In the genomic region with DNA sequence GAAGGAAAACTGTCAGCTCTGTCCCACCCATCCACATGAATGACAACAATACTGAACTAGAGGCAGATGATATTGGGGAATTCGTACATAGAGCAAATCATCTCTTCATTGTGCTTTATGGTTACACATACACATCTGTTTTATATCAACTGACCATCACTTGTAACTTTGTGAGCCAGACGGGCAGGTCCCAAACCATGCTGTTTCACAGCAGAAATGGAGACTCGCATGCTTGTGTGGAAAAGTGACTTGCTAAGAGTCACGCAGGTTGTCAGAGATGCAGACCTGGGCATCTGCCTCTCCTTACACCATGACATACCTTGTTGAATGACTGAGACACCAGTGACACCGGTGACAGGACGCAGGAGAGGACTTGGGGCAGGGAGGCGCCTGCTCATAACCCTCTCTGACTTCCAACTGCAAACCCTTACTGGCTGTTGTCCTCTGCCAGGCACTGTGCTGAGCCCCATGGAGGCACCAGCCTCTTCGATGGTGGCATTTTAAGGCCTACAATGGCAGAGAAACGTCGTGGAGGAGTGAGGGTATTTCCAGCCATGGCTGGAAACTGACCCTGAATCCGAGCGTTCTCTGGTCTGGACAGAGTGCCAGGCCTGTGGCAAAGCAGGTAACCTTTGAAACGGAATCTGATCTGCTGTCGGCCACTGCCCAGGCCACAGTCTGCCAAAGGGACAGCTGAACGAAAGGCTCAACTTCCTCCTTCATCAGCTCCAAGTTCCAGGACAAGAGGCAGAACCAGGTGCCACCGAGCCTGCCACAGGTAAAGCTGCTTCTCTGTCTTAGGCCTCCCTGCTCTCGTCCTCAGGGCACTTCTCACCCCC, we compare ENCODE assay signal across 21 cellular contexts. TPM values are rescaled to one million over a fixed set of nuclear protein-coding genes. Genes with fewer than 3 reads are reported as not detected.
DNase-seq lines count a peak whose midpoint lies in the region; ATAC-seq, FAIRE-seq and TF ChIP-seq lines count a peak whose summit lies in the region.
"Had no signal": no experiment of that assay in that cellular context is flagged by ENCODE, and none has a peak within 500 bp of the region (broad histone marks: within the 10 kb centered on the region; RNA-seq: fewer than 3 reads in every experiment).

No MANE protein-coding gene starts in this region.

- H3K79me2 ChIP-seq in K562 (ENCODE audit: control insufficient read depth, insufficient read depth, low read length) = no peaks in the 10 kb centered on the region

- DNase-seq in EH (ENCODE audit: low read depth) (peak; percentile 25), K562 (ENCODE audit: extremely low read depth in 1 of 4, low spot score in 3 of 4) (no peak), left lobe of liver (ENCODE audit: low spot score) (peak; percentile 90), right atrium auricular region (ENCODE audit: low spot score) (no peak), hippocampal formation (lab: John Stamatoyannopoulos, UW) (no peak), foreskin melanocyte (no peak)
- DNase-seq: activated B cell treated with CpG ODN at 0.5 μM for 24 hours; activated CD8-positive, alpha-beta T cell treated with anti-CD3 and anti-CD28 coated beads, Interleukin-2, amount 10 ng/mL, durations not matched to agents 7 days and 5 days; activated naive CD4-positive, alpha-beta T cell treated with anti-CD3 and anti-CD28 coated beads for 36 hours; activated T-cell treated with anti-CD3 and anti-CD28 coated beads, Interleukin-2, amount 50 U/mL, for 24 hours; effector memory CD4-positive, alpha-beta T cell; esophagus squamous epithelium; mesendoderm; NCI-H2171; NCI-H526 had no signal

- H3K27ac ChIP-seq in K562 (ENCODE audit: extremely low read depth, low read depth, low read length) = no peak overlapping the region
- H3K27ac ChIP-seq in skeletal muscle tissue (ENCODE audit: low read depth, low read length) = peak overlapping the region; percentile 53
- no peak overlapping the region for H3K27ac ChIP-seq in right atrium auricular region
- H3K27ac ChIP-seq: ascending aorta, esophagus squamous epithelium had no signal

- H3K4me1 ChIP-seq in K562 (replicated peaks in 1 of 2; ENCODE audit: control insufficient read depth in 2 of 2, insufficient read depth in 2 of 2, low read length in 2 of 2) = peaks cover 0 to 9% of the 10 kb centered on the region in 2 experiments; a peak in 2 of 5 replicates
- H3K4me1 ChIP-seq in skeletal muscle tissue (ENCODE audit: control insufficient read depth in 3 of 3, insufficient read depth in 3 of 3, low read length in 3 of 3) = peaks cover 59 to 78% (median 78%) of the 10 kb centered on the region in 3 donors
- peaks cover 0 to 40% of the 10 kb centered on the region in 2 donors for H3K4me1 ChIP-seq in right atrium auricular region

- ATAC-seq in K562 = no peak
- ATAC-seq in left lobe of liver = peak; percentile 80
- no peak for ATAC-seq in HG02798 (IDR thresholded peaks at IDR 0.05; ENCODE audit: poor library complexity, unreplicated experiment)
- ATAC-seq: activated CD8-positive, alpha-beta T cell treated with anti-CD3 and anti-CD28 coated beads, Interleukin-2, amount 10 ng/mL, durations not matched to agents 7 days and 5 days had no signal

- H2AFZ ChIP-seq in K562 (ENCODE audit: low read depth, low read length) = peak overlapping the region; percentile 17; the same call in 1 of the 2 replicates

- intact Hi-C loops in K562 (cut with micrococcal nuclease) = no loop called here

- peaks cover 0 to 18% of the 10 kb centered on the region in 2 experiments; a peak in 1 of 5 replicates for H3K27me3 ChIP-seq in K562 (ENCODE audit: control insufficient read depth in 2 of 2, insufficient read depth in 2 of 2, low read length in 2 of 2)
- H3K27me3 ChIP-seq in skeletal muscle tissue (ENCODE audit: control insufficient read depth in 3 of 3, insufficient read depth in 3 of 3, low read length in 3 of 3) = no peaks in the 10 kb centered on the region
- H3K27me3 ChIP-seq in right atrium auricular region = no peaks in the 10 kb centered on the region
- H3K27me3 ChIP-seq: ascending aorta, esophagus squamous epithelium had no signal

- H4K20me1 ChIP-seq in K562 (replicated peaks; ENCODE audit: control insufficient read depth, insufficient read depth, low read length) = no peaks in the 10 kb centered on the region

- no peak for TF ChIP-seq EP300 in K562 (IDR thresholded peaks at IDR 0.05; ENCODE audit: low read length)

- no peak for TF ChIP-seq POLR2A in K562 (conservative IDR thresholded peaks at IDR 0.05)

- H3K4me2 ChIP-seq in K562 (ENCODE audit: insufficient read depth, low read length) = no peak overlapping the region

- POLR2A ChIA-PET in K562 (lab: Yijun Ruan, JAX) = interaction anchor here (0.6 kb wide), 1 partner anchor 9 kb away, joined by 3 read pairs; no protein-coding TSS in a partner anchor

- no peaks in the 10 kb centered on the region for H3K9me3 ChIP-seq in K562 (replicated peaks; ENCODE audit: control insufficient read depth, insufficient read depth, low read depth, low read length)
- H3K9me3 ChIP-seq in skeletal muscle tissue (ENCODE audit: control insufficient read depth in 3 of 3, low read length in 3 of 3) = no peaks in the 10 kb centered on the region
- H3K9me3 ChIP-seq in right atrium auricular region = no peaks in the 10 kb centered on the region
- H3K9me3 ChIP-seq: ascending aorta, esophagus squamous epithelium had no signal

- CTCF ChIA-PET in K562 (lab: Yijun Ruan, JAX; ENCODE audit: low intra/inter-chr PET ratio) = no interaction called here

- WGBS in K562 (ENCODE audit: insufficient coverage, low coverage, missing lambda C conversion rate) = 17% methylated on average over 16 of the region's 17 CpGs

- no peak for TF ChIP-seq RAD21 in K562 (CRISPR knock-in tag; conservative IDR thresholded peaks at IDR 0.05 in 1 of 2, IDR thresholded peaks at IDR 0.05 in 1 of 2)

- BruUV-seq in K562 (replicated peaks; lab: Mats Ljungman, UMichigan) = no TSS peak

- TF ChIP-seq CTCF in K562 (IDR thresholded peaks at IDR 0.05 in 2 of 3, conservative IDR thresholded peaks at IDR 0.05 in 1 of 3; ENCODE audit: insufficient read depth in 2 of 3, low read depth in 1 of 3, low read length in 3 of 3) (no peak), right atrium auricular region (IDR thresholded peaks at IDR 0.05) (no peak)

- no peaks in the 10 kb centered on the region for H3K9me1 ChIP-seq in K562 (ENCODE audit: control insufficient read depth, insufficient read depth, low read length)

- no peak for FAIRE-seq in K562 (lab: Jason Lieb, UNC)
- FAIRE-seq: H1, HTR-8/SVneo, islet of Langerhans had no signal

- H3K36me3 ChIP-seq in K562 (ENCODE audit: control insufficient read depth, insufficient read depth, low read length) (no peaks in the 10 kb centered on the region), skeletal muscle tissue (ENCODE audit: control insufficient read depth in 3 of 3, insufficient read depth in 3 of 3, low read length in 3 of 3) (no peaks in the 10 kb centered on the region), right atrium auricular region (no peaks in the 10 kb centered on the region)
- H3K36me3 ChIP-seq: ascending aorta, esophagus squamous epithelium had no signal

- in situ Hi-C loops in K562 (cut with MboI) = no loop called here

- H3K9ac ChIP-seq in K562 (ENCODE audit: insufficient read depth in 1 of 2, low read depth in 2 of 2, low read length in 2 of 2) = 0 out of 4 replicates have a peak overlapping the region, but pooled peaks of 1 of the 2 experiments have one; percentile 1
- peak overlapping the region; percentile 7 to 76 (median 25) for H3K9ac ChIP-seq in skeletal muscle tissue (ENCODE audit: low read depth in 1 of 3, low read length in 3 of 3)

- H3K4me3 ChIP-seq in K562 = no peak overlapping the region
- peak overlapping the region in 2 of 3 donors; percentile 41 for H3K4me3 ChIP-seq in skeletal muscle tissue (ENCODE audit: low read length in 3 of 3)
- no peak overlapping the region for H3K4me3 ChIP-seq in right atrium auricular region
- H3K4me3 ChIP-seq: ascending aorta, esophagus squamous epithelium had no signal

TF ChIP-seq in K562, 482 proteins besides CTCF, POLR2A, EP300 and RAD21 (continues in another document):
- no peak for TF ChIP-seq HNRNPLL (IDR thresholded peaks at IDR 0.05; ENCODE audit: low read depth, low read length, poor library complexity, severe bottlenecking)
- TF ChIP-seq, protein P1, sequence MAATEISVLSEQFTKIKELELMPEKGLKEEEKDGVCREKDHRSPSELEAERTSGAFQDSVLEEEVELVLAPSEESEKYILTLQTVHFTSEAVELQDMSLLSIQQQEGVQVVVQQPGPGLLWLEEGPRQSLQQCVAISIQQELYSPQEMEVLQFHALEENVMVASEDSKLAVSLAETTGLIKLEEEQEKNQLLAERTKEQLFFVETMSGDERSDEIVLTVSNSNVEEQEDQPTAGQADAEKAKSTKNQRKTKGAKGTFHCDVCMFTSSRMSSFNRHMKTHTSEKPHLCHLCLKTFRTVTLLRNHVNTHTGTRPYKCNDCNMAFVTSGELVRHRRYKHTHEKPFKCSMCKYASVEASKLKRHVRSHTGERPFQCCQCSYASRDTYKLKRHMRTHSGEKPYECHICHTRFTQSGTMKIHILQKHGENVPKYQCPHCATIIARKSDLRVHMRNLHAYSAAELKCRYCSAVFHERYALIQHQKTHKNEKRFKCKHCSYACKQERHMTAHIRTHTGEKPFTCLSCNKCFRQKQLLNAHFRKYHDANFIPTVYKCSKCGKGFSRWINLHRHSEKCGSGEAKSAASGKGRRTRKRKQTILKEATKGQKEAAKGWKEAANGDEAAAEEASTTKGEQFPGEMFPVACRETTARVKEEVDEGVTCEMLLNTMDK (IDR thresholded peaks at IDR 0.05; ENCODE audit: borderline replicate concordance, insufficient read depth, low read depth, low read length, poor library complexity, severe bottlenecking) = no peak

RNA-seq across cellular contexts. Expression of a gene that starts 26.9 kb away (rescaled TPM):
- total RNA-seq in K562 (2011; cell fraction: chromatin; rRNA removed; ENCODE audit: low replicate concordance) = 16.6 and 83.8 TPM in 2 replicates
- total RNA-seq in K562 (2011; cell fraction: nucleolus; rRNA removed) = 4.2 and 6.4 TPM in 2 replicates
- 16.1 and 32.0 TPM in 2 replicates for total RNA-seq in K562 (2011; cell fraction: nucleoplasm; rRNA removed)
- 14.3 and 15.0 TPM in 2 replicates for total RNA-seq in K562 (2014; rRNA removed)
- 28.4 and 35.3 TPM in 2 replicates for total RNA-seq in K562 (2014; rRNA removed; fragmentation: Illumina TruSeq; extraction: Trizol)
- total RNA-seq in K562 (2015; rRNA removed; fragmentation: Illumina TruSeq; extraction: Trizol) = 28.1 and 30.6 TPM in 2 replicates
- 21.2 and 22.1 TPM in 2 replicates for total RNA-seq in K562 (2021)
- polyA plus RNA-seq in K562 (2011; rRNA removed) = 6.8 and 10.6 TPM in 2 replicates
- 1.6 and 3.5 TPM in 2 replicates for polyA plus RNA-seq in K562 (2011; cell fraction: cytosol; rRNA removed)
- 4.2 and 5.4 TPM in 2 replicates for polyA plus RNA-seq in K562 (2011; cell fraction: nucleus; rRNA removed)
- polyA plus RNA-seq in K562 (2012) = 10.8 and 12.3 TPM in 2 replicates
- 13.4 and 16.5 TPM in 2 replicates for polyA plus RNA-seq in K562 (2014; fragmentation: Illumina TruSeq; extraction: Trizol)
- polyA plus RNA-seq in K562 (2014; fragmentation: Nextera tagmentation; extraction: Ambion mirVana) = 1 to 10 TPM; 4.9 to 6.0 TPM
- polyA plus RNA-seq in K562 (2014; rRNA removed) = 10.6 and 10.7 TPM in 2 replicates
- 47.6 and 51.9 TPM in 2 replicates for polyA minus RNA-seq in K562 (2011; rRNA and poly(A)+ RNA removed)
- polyA minus RNA-seq in K562 (2011; cell fraction: cytosol; rRNA and poly(A)+ RNA removed) = 13.8 and 19.1 TPM in 2 replicates
- polyA minus RNA-seq in K562 (2011; cell fraction: nucleus; rRNA and poly(A)+ RNA removed) = 13.7 and 34.7 TPM in 2 replicates
- total RNA-seq in left lobe of liver = 12.0 TPM
- 37.1 TPM for total RNA-seq in skeletal muscle tissue
- 10 to 100 TPM; 32.3 to 32.6 TPM for total RNA-seq in right atrium auricular region

Comparison
In these comparisons a context has a peak if more than half of its experiments do, and no peak if none do; other contexts are left out.
1. DNase-seq: peak in EH (single experiment) and left lobe of liver (single experiment); none in K562 (0 of 4), right atrium auricular region (single experiment), hippocampal formation (0 of 2) and foreskin melanocyte (single experiment).
2. H3K4me3 ChIP-seq: peak in skeletal muscle tissue (2 of 3); none in K562 (single experiment) and right atrium auricular region (0 of 2).